In the genomic region with DNA sequence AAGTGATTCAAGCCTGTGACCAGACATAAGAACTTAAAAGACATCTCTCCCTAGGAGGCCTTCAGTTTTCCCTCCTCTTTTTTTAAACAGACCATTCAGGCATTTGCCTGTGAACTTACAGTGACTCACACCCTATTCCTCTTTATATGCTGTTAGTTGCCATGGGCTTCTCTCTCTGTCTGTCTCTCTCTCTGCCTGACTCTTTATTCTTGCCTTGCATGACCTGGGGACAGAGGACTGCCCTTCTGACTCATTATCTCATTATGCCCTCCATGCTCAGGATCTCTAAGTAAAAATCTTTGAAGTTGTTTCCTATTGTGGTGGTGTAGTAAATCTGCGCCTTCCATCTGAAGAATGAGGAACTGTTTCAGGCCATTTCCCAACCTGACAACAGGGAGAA, we compare ENCODE assay signal across 29 cellular contexts.
DNase-seq lines count a peak whose midpoint lies in the region; ATAC-seq and TF ChIP-seq lines count a peak whose summit lies in the region.
"Had no signal": no experiment of that assay in that cellular context is flagged by ENCODE, and none has a peak within 500 bp of the region (broad histone marks: within the 10 kb centered on the region; RNA-seq: fewer than 3 reads in every experiment).

No MANE protein-coding gene starts in this region.

- H3K79me2 ChIP-seq in trophoblast cell (ENCODE audit: control insufficient read depth, insufficient read depth, low read length, poor library complexity) = no peaks in the 10 kb centered on the region

- no peak overlapping the region for H3K9ac ChIP-seq in trophoblast cell (ENCODE audit: low read length)
- H3K9ac ChIP-seq: GM23248, KMS-11 had no signal

- peak overlapping the region; percentile 73 for H2BK5ac ChIP-seq in trophoblast cell (ENCODE audit: low read depth, low read length, poor library complexity)

- DNase-seq in LHCN-M2 (ENCODE audit: low read depth) = peak; percentile 39
- peak; percentile 40 for DNase-seq in RPMI7951 (ENCODE audit: low read depth)
- DNase-seq in trophoblast cell = peak; percentile 64 to 74
- DNase-seq in mucosa of descending colon = no peak
- DNase-seq in activated CD8-positive, alpha-beta memory T cell treated with anti-CD3 and anti-CD28 coated beads, Interleukin-2, amount 50 U/mL, for 4 hours = no peak
- DNase-seq: activated CD4-positive, alpha-beta T cell treated with anti-CD3 and anti-CD28 coated beads for 48 hours; activated gamma-delta T cell treated with Interleukin-2 at 50 U/mL for 16 hours; activated T-cell treated with anti-CD3 and anti-CD28 coated beads, Interleukin-2, amount 50 U/mL, for 4 hours; body of pancreas; Calu3; effector CD4-positive, alpha-beta T cell; foreskin melanocyte; GM23248; heart right ventricle; HFFc6; NCI-H1092 treated with DMSO at 0.1 percent for 48 hours; NCI-H2029 treated with DMSO at 0.1 percent for 48 hours; NCI-H345; sigmoid colon; stimulated activated CD4-positive, alpha-beta T cell treated with anti-CD3 and anti-CD28 coated beads, Interleukin-15, amount 100 ng/mL, for 24 hours; stimulated activated naive CD4-positive, alpha-beta T cell; WERI-Rb-1 had no signal

- peak overlapping the region; percentile 27 for H2AFZ ChIP-seq in trophoblast cell (ENCODE audit: insufficient read depth, low read length, poor library complexity)
- H2AFZ ChIP-seq: GM23248 had no signal

- intact Hi-C loops in mucosa of descending colon (cut with DNase I, micrococcal nuclease) = no loop called here

- H4K91ac ChIP-seq in trophoblast cell (ENCODE audit: low read depth, low read length) = peak overlapping the region; percentile 48

- H3K18ac ChIP-seq in trophoblast cell (ENCODE audit: low read length) = no peak overlapping the region

- H3K4me1 ChIP-seq in trophoblast cell (ENCODE audit: control insufficient read depth in 1 of 2, insufficient read depth in 2 of 2, low read length in 2 of 2) (peaks cover 2 to 3% of the 10 kb centered on the region in 2 experiments), mucosa of descending colon (ENCODE audit: low read depth) (no peaks in the 10 kb centered on the region)
- H3K4me1 ChIP-seq: body of pancreas, heart right ventricle, sigmoid colon, suprapubic skin had no signal

- no peak overlapping the region for H2BK120ac ChIP-seq in trophoblast cell (ENCODE audit: insufficient read depth, low read length, poor library complexity)

- H4K8ac ChIP-seq in trophoblast cell (ENCODE audit: low read depth, low read length) = peak overlapping the region; percentile 37

- H3K4me3 ChIP-seq in trophoblast cell (ENCODE audit: low read depth, low read length) = no peak overlapping the region
- no peak overlapping the region for H3K4me3 ChIP-seq in mucosa of descending colon
- H3K4me3 ChIP-seq: body of pancreas, GM12878, GM23248, heart right ventricle, sigmoid colon, suprapubic skin had no signal

- peak overlapping the region; percentile 83 for H2BK12ac ChIP-seq in trophoblast cell (ENCODE audit: low read length)

- peak overlapping the region; percentile 78 for H3K27ac ChIP-seq in trophoblast cell (ENCODE audit: low read depth, low read length)
- H3K27ac ChIP-seq: body of pancreas, GM23248, heart right ventricle, KMS-11, neutrophil, sigmoid colon, suprapubic skin, WERI-Rb-1 had no signal

- H3K4ac ChIP-seq in trophoblast cell (ENCODE audit: low read depth, low read length) = no peak overlapping the region

- no peak overlapping the region for H4K12ac ChIP-seq in trophoblast cell (ENCODE audit: low read depth, low read length)

- TF ChIP-seq CTCF in mucosa of descending colon (IDR thresholded peaks at IDR 0.05) = no peak

- peaks cover 2% of the 10 kb centered on the region for H3K79me1 ChIP-seq in trophoblast cell (ENCODE audit: low read length)

- H3K4me2 ChIP-seq in trophoblast cell (ENCODE audit: low read length) = no peak overlapping the region
- H3K4me2 ChIP-seq: KMS-11 had no signal

- no peaks in the 10 kb centered on the region for H3K27me3 ChIP-seq in trophoblast cell (ENCODE audit: insufficient read depth, low read length)
- H3K27me3 ChIP-seq: body of pancreas, heart right ventricle, neutrophil, sigmoid colon, suprapubic skin had no signal

- H3K9me3 ChIP-seq in trophoblast cell (ENCODE audit: insufficient read depth, low read depth, low read length) (no peaks in the 10 kb centered on the region), mucosa of descending colon (no peaks in the 10 kb centered on the region)
- H3K9me3 ChIP-seq: body of pancreas, heart right ventricle, neutrophil, sigmoid colon, suprapubic skin had no signal

- no CpG with 5 or more reads among the region's 1 CpG for WGBS in trophoblast cell (ENCODE audit: extremely low coverage, insufficient coverage, insufficient read length)

- H2AK5ac ChIP-seq in trophoblast cell (ENCODE audit: low read length) = no peak overlapping the region

- no peaks in the 10 kb centered on the region for H3K36me3 ChIP-seq in trophoblast cell (ENCODE audit: control insufficient read depth in 1 of 2, insufficient read depth in 2 of 2, low read length in 2 of 2)
- H3K36me3 ChIP-seq in mucosa of descending colon (ENCODE audit: low read depth) = no peaks in the 10 kb centered on the region
- H3K36me3 ChIP-seq: heart right ventricle, neutrophil, sigmoid colon, suprapubic skin, WERI-Rb-1 had no signal

- peak; percentile 39 for ATAC-seq in esophagus mucosa
- no peak for ATAC-seq in mucosa of descending colon
- no peak for ATAC-seq in GM18511 (IDR thresholded peaks at IDR 0.05; ENCODE audit: unreplicated experiment)
- ATAC-seq: activated T-cell treated with anti-CD3 and anti-CD28 coated beads, Interleukin-2, amount 50 U/mL, for 4 hours; body of pancreas; GM12878; heart right ventricle; SK-N-SH treated with all-trans-retinoic acid at 6 μM for 48 hours had no signal

- H3K14ac ChIP-seq in trophoblast cell (ENCODE audit: low read length) = no peak overlapping the region

- no peak overlapping the region for H3K23ac ChIP-seq in trophoblast cell (ENCODE audit: low read length)

Comparison
In these comparisons a context has a peak if more than half of its experiments do, and no peak if none do; other contexts are left out.
1. DNase-seq: peak in LHCN-M2 (single experiment), RPMI7951 (single experiment) and trophoblast cell (2 of 2); none in mucosa of descending colon (0 of 3) and activated CD8-positive, alpha-beta memory T cell treated with anti-CD3 and anti-CD28 coated beads, Interleukin-2, amount 50 U/mL, for 4 hours (single experiment).